ENCODE assay signal across 8 cellular contexts in genomic region chr4:112637552-112637866, GRCh38. TPM values are rescaled to one million over a fixed set of nuclear protein-coding genes. Genes with fewer than 3 reads are reported as not detected.
DNase-seq lines count a peak whose midpoint lies in the region; ATAC-seq and TF ChIP-seq lines count a peak whose summit lies in the region.

No MANE protein-coding gene starts in this region.

- peaks cover 29 to 33% (median 29%) of the 10 kb centered on the region in 3 donors for H3K4me1 Mint-ChIP-seq in CD8-positive, alpha-beta memory T cell
- peaks cover 21 to 34% (median 27%) of the 10 kb centered on the region in 7 donors for H3K4me1 Mint-ChIP-seq in naive thymus-derived CD4-positive, alpha-beta T cell

- H3K9me3 Mint-ChIP-seq in CD8-positive, alpha-beta memory T cell = no peaks in the 10 kb centered on the region
- no peaks in the 10 kb centered on the region for H3K9me3 Mint-ChIP-seq in naive thymus-derived CD4-positive, alpha-beta T cell

- CTCF ChIA-PET in CD8-positive, alpha-beta memory T cell (lab: Charles Lee) = interaction anchor here (0.8 to 1.0 kb wide), 3 partner anchors 9 to 126 kb away, joined by 3 to 4 read pairs (median 4); no protein-coding TSS in a partner anchor
- CTCF ChIA-PET in naive thymus-derived CD4-positive, alpha-beta T cell (lab: Charles Lee) = no interaction called here

- peaks cover 0 to 24% (median 3%) of the 10 kb centered on the region in 3 donors for H3K36me3 Mint-ChIP-seq in CD8-positive, alpha-beta memory T cell
- H3K36me3 Mint-ChIP-seq in naive thymus-derived CD4-positive, alpha-beta T cell = peaks cover 0 to 11% (median 3%) of the 10 kb centered on the region in 5 donors

- H3K27me3 ChIP-seq in CD8-positive, alpha-beta memory T cell (ENCODE audit: insufficient read depth, low read length, poor library complexity, severe bottlenecking) = no peaks in the 10 kb centered on the region
- no peaks in the 10 kb centered on the region for H3K27me3 ChIP-seq in naive thymus-derived CD4-positive, alpha-beta T cell (ENCODE audit: control insufficient read depth in 2 of 2, insufficient read depth in 2 of 2, low read length in 2 of 2)

- peak overlapping the region; percentile 100 for H3K27ac ChIP-seq in CD8-positive, alpha-beta memory T cell (ENCODE audit: low read depth, low read length)
- peak overlapping the region; percentile 88 for H3K27ac ChIP-seq in naive thymus-derived CD4-positive, alpha-beta T cell (ENCODE audit: low read depth, low read length)

- H3K27ac Mint-ChIP-seq in CD8-positive, alpha-beta memory T cell = no peak overlapping the region
- H3K27ac Mint-ChIP-seq in naive thymus-derived CD4-positive, alpha-beta T cell = no peak overlapping the region

- H3K4me3 ChIP-seq in CD8-positive, alpha-beta memory T cell (ENCODE audit: low read length) = peak overlapping the region; percentile 95
- H3K4me3 ChIP-seq in choroid plexus epithelial cell (ENCODE audit: low read depth, low read length) = peak overlapping the region; percentile 83
- peak overlapping the region; percentile 98 for H3K4me3 ChIP-seq in naive thymus-derived CD4-positive, alpha-beta T cell (ENCODE audit: low read length)

- H3K36me3 ChIP-seq in CD8-positive, alpha-beta memory T cell (ENCODE audit: insufficient read depth, low read length) = no peaks in the 10 kb centered on the region
- H3K36me3 ChIP-seq in naive thymus-derived CD4-positive, alpha-beta T cell (ENCODE audit: control insufficient read depth in 2 of 3, insufficient read depth in 3 of 3, low read length in 3 of 3) = no peaks in the 10 kb centered on the region

- DNase-seq in CD8-positive, alpha-beta memory T cell = no peak
- no peak for DNase-seq in choroid plexus epithelial cell (ENCODE audit: low read depth)
- DNase-seq in naive thymus-derived CD4-positive, alpha-beta T cell = no peak
- no peak for DNase-seq in NCI-H1092 (lab: John Stamatoyannopoulos, UW)
- no peak for DNase-seq in NOMO-1 treated with dmso at 0.1 percent for 144 hours (lab: John Stamatoyannopoulos, UW; ENCODE audit: unreplicated experiment)
- no peak for DNase-seq in stimulated activated CD4-positive, alpha-beta T cell treated with anti-CD3 and anti-CD28 coated beads, Interleukin-4, amount 100 ng/mL, for 4 hours

- no peak overlapping the region for H3K4me3 Mint-ChIP-seq in CD8-positive, alpha-beta memory T cell
- no peak overlapping the region for H3K4me3 Mint-ChIP-seq in naive thymus-derived CD4-positive, alpha-beta T cell

- no peaks in the 10 kb centered on the region for H3K27me3 Mint-ChIP-seq in CD8-positive, alpha-beta memory T cell
- no peaks in the 10 kb centered on the region for H3K27me3 Mint-ChIP-seq in naive thymus-derived CD4-positive, alpha-beta T cell

- POLR2A ChIA-PET in CD8-positive, alpha-beta memory T cell (lab: Charles Lee) = no interaction called here
- POLR2A ChIA-PET in naive thymus-derived CD4-positive, alpha-beta T cell (lab: Charles Lee) = interaction anchor here (0.5 to 0.7 kb wide), 2 partner anchors 106 to 356 kb away, joined by 3 read pairs; no protein-coding TSS in a partner anchor

- peaks cover 25% of the 10 kb centered on the region for H3K4me1 ChIP-seq in CD8-positive, alpha-beta memory T cell (ENCODE audit: insufficient read depth, low read length)
- H3K4me1 ChIP-seq in naive thymus-derived CD4-positive, alpha-beta T cell (ENCODE audit: control insufficient read depth in 2 of 2, insufficient read depth in 2 of 2, low read length in 2 of 2) = peaks cover 9 to 22% of the 10 kb centered on the region in 2 donors

- ATAC-seq in HG03457 (IDR thresholded peaks at IDR 0.05; ENCODE audit: unreplicated experiment) (peak; percentile 0), GM18858 (IDR thresholded peaks at IDR 0.05; ENCODE audit: unreplicated experiment) (no peak)
- ATAC-seq in naive thymus-derived CD4-positive, alpha-beta T cell = no peak

- intact Hi-C loops in naive thymus-derived CD4-positive, alpha-beta T cell (cut with micrococcal nuclease) = loop anchor here (1.0 to 10.0 kb wide), 13 partner anchors 69 to 1270 kb away; partner anchors contain the start of genes AP1AR (in 2 of the 2), FAM241A (in 2 of the 2), TIFA (in 2 of the 2) and ALPK1 (in 1 of the 2)

- no peak for TF ChIP-seq CTCF in choroid plexus epithelial cell (conservative IDR thresholded peaks at IDR 0.05; ENCODE audit: low read depth, low read length)

- no peaks in the 10 kb centered on the region for H3K9me3 ChIP-seq in CD8-positive, alpha-beta memory T cell (ENCODE audit: low read length)
- H3K9me3 ChIP-seq in naive thymus-derived CD4-positive, alpha-beta T cell (ENCODE audit: control insufficient read depth in 2 of 3, low read length in 3 of 3) = no peaks in the 10 kb centered on the region

RNA-seq across cellular contexts. Expression of gene LARP7, which starts 0.6 kb away (rescaled TPM):
- 10 to 100 TPM; 46.1 to 48.5 TPM for total RNA-seq in CD8-positive, alpha-beta memory T cell
- polyA plus RNA-seq in CD8-positive, alpha-beta memory T cell = 51.4 TPM
- 10 to 100 TPM; 28.6 to 48.2 (median 47.7) TPM for total RNA-seq in naive thymus-derived CD4-positive, alpha-beta T cell
- 10 to 100 TPM; 32.6 to 40.6 TPM for polyA plus RNA-seq in naive thymus-derived CD4-positive, alpha-beta T cell

RNA-seq across cellular contexts. Expression of gene ZGRF1, which starts 0.8 kb away (rescaled TPM):
- total RNA-seq in CD8-positive, alpha-beta memory T cell = 10 to 100 TPM; 22.9 to 26.9 TPM
- polyA plus RNA-seq in CD8-positive, alpha-beta memory T cell = 0.92 TPM
- 10 to 100 TPM in 4 of 5 experiments, 1 to 10 TPM in 1; 8.1 to 29.8 (median 10.5) TPM for total RNA-seq in naive thymus-derived CD4-positive, alpha-beta T cell
- polyA plus RNA-seq in naive thymus-derived CD4-positive, alpha-beta T cell = 1 to 10 TPM; 1.4 to 2.0 TPM
